ENCODE assay signal across 30 cellular contexts in genomic region chr10:133401981-133402725, GRCh38. TPM values are rescaled to one million over a fixed set of nuclear protein-coding genes. Genes with fewer than 3 reads are reported as not detected.
DNase-seq lines count a peak whose midpoint lies in the region; ATAC-seq, FAIRE-seq and TF ChIP-seq lines count a peak whose summit lies in the region.
"Had no signal": no experiment of that assay in that cellular context is flagged by ENCODE, and none has a peak within 500 bp of the region (broad histone marks: within the 10 kb centered on the region; RNA-seq: fewer than 3 reads in every experiment).

No MANE protein-coding gene starts in this region.

- no peak overlapping the region for H3K9ac ChIP-seq in astrocyte (ENCODE audit: low read length)
- H3K9ac ChIP-seq: parathyroid adenoma had no signal

- H3K27ac ChIP-seq in astrocyte (ENCODE audit: low read depth, low read length) (no peak overlapping the region), testis (peak overlapping the region in 1 of 2 donors; percentile 72)
- H3K27ac ChIP-seq: HL-60, parathyroid adenoma, PC-9, right lobe of liver, SJSA1, tibial nerve, WERI-Rb-1 had no signal

- no peak for ATAC-seq in natural killer cell
- ATAC-seq: naive thymus-derived CD4-positive, alpha-beta T cell; T-helper 17 cell had no signal

- peak overlapping the region; percentile 86 for H3K27ac Mint-ChIP-seq in activated naive CD4-positive, alpha-beta T cell treated with anti-CD3 and anti-CD28 coated beads, Interleukin-2, amount 10 ng/mL, durations not matched to agents 7 days and 5 days
- no peak overlapping the region for H3K27ac Mint-ChIP-seq in astrocyte (ENCODE audit: unreplicated experiment)
- H3K27ac Mint-ChIP-seq in natural killer cell, result peak overlapping the region; percentile 64 to 84
- H3K27ac Mint-ChIP-seq: CD4-positive, alpha-beta T cell; T-helper 17 cell had no signal

- peaks cover 72% of the 10 kb centered on the region for H3K36me3 Mint-ChIP-seq in activated naive CD4-positive, alpha-beta T cell treated with anti-CD3 and anti-CD28 coated beads, Interleukin-2, amount 10 ng/mL, durations not matched to agents 7 days and 5 days
- peaks cover 31% of the 10 kb centered on the region for H3K36me3 Mint-ChIP-seq in astrocyte (ENCODE audit: low read depth, unreplicated experiment)
- H3K36me3 Mint-ChIP-seq in natural killer cell, result peaks cover 17% of the 10 kb centered on the region

- H3K36me3 ChIP-seq in astrocyte (ENCODE audit: insufficient read depth, low read length) (peaks cover 24% of the 10 kb centered on the region), testis (ENCODE audit: low read depth, missing control alignments) (no peaks in the 10 kb centered on the region)

- peaks cover 10% of the 10 kb centered on the region for H3K4me1 ChIP-seq in astrocyte (ENCODE audit: insufficient read depth, low read length)
- peaks cover 18% of the 10 kb centered on the region for H3K4me1 ChIP-seq in testis
- H3K4me1 ChIP-seq: parathyroid adenoma, right lobe of liver had no signal

- peaks cover 50% of the 10 kb centered on the region for H3K79me2 ChIP-seq in astrocyte (ENCODE audit: insufficient read depth, low read length)

- H3K27me3 ChIP-seq in astrocyte (ENCODE audit: insufficient read depth, low read length) (no peaks in the 10 kb centered on the region), testis (no peaks in the 10 kb centered on the region)
- H3K27me3 ChIP-seq: right lobe of liver, SJSA1, tibial nerve had no signal

- H3K4me3 ChIP-seq in astrocyte (ENCODE audit: insufficient read depth, low read depth, low read length) (no peak overlapping the region), testis (no peak overlapping the region)
- H3K4me3 ChIP-seq: PC-9, right lobe of liver, SJSA1, tibial nerve had no signal

- intact Hi-C loops in natural killer cell (cut with micrococcal nuclease), result no loop called here
- intact Hi-C loops in testis (cut with DNase I; ENCODE audit: low total_unique reads), result no loop called here

- no peak for DNase-seq in activated naive CD4-positive, alpha-beta T cell treated with anti-CD3 and anti-CD28 coated beads, Interleukin-2, amount 10 ng/mL, durations not matched to agents 7 days and 5 days
- DNase-seq in activated naive CD4-positive, alpha-beta T cell (lab: John Stamatoyannopoulos, UW), result no peak
- DNase-seq in astrocyte (ENCODE audit: low read depth) (no peak), natural killer cell (no peak), testis (peak; percentile 12), epidermal melanocyte (ENCODE audit: insufficient read length, low spot score) (no peak), DMS153 treated with DMSO at 0.1 percent for 48 hours (lab: John Stamatoyannopoulos, UW; ENCODE audit: unreplicated experiment) (no peak)
- no peak for DNase-seq in stimulated activated CD4-positive, alpha-beta T cell treated with anti-CD3 and anti-CD28 coated beads, Interleukin-4, amount 100 ng/mL, for 1 hour
- DNase-seq: activated gamma-delta T cell; amniotic stem cell; CD4-positive, alpha-beta T cell; DMS53; foreskin melanocyte; GF-D8; hypothalamus; MV-4-11; naive thymus-derived CD4-positive, alpha-beta T cell; NCI-H187; NCI-H226; PC-9; stimulated activated naive CD4-positive, alpha-beta T cell treated with Interleukin-2 at 50 U/mL for 16 hours; T-helper 17 cell; WERI-Rb-1 had no signal

- H3K9me3 Mint-ChIP-seq in activated naive CD4-positive, alpha-beta T cell treated with anti-CD3 and anti-CD28 coated beads, Interleukin-2, amount 10 ng/mL, durations not matched to agents 7 days and 5 days, result no peaks in the 10 kb centered on the region
- H3K9me3 Mint-ChIP-seq in astrocyte (ENCODE audit: unreplicated experiment) (no peaks in the 10 kb centered on the region), natural killer cell (no peaks in the 10 kb centered on the region)
- H3K9me3 Mint-ChIP-seq: CD4-positive, alpha-beta T cell; memory B cell; naive thymus-derived CD4-positive, alpha-beta T cell had no signal

- no peak for TF ChIP-seq POLR2A in testis (IDR thresholded peaks at IDR 0.05)

- no peak overlapping the region for H3K4me3 Mint-ChIP-seq in activated naive CD4-positive, alpha-beta T cell treated with anti-CD3 and anti-CD28 coated beads, Interleukin-2, amount 10 ng/mL, durations not matched to agents 7 days and 5 days
- H3K4me3 Mint-ChIP-seq in astrocyte (ENCODE audit: unreplicated experiment), result peak overlapping the region; percentile 35
- H3K4me3 Mint-ChIP-seq in natural killer cell, result no peak overlapping the region
- H3K4me3 Mint-ChIP-seq: CD4-positive, alpha-beta T cell; T-helper 17 cell had no signal

- H4K20me1 ChIP-seq in astrocyte (ENCODE audit: insufficient read depth, low read length), result peaks cover 25% of the 10 kb centered on the region

- TF ChIP-seq CTCF in astrocyte (IDR thresholded peaks at IDR 0.05; ENCODE audit: insufficient read depth, low read depth, low read length), result no peak
- TF ChIP-seq CTCF in natural killer cell (IDR thresholded peaks at IDR 0.05), result no peak
- TF ChIP-seq CTCF in testis (IDR thresholded peaks at IDR 0.05), result no peak

- WGBS in testis, 2 donors, result 83 to 91% methylated on average over 10 to 21 of the region's 21 CpGs

- no peaks in the 10 kb centered on the region for H3K27me3 Mint-ChIP-seq in activated naive CD4-positive, alpha-beta T cell treated with anti-CD3 and anti-CD28 coated beads, Interleukin-2, amount 10 ng/mL, durations not matched to agents 7 days and 5 days
- no peaks in the 10 kb centered on the region for H3K27me3 Mint-ChIP-seq in astrocyte (ENCODE audit: low read depth, unreplicated experiment)
- H3K27me3 Mint-ChIP-seq in natural killer cell (ENCODE audit: low read depth in 2 of 2), result no peaks in the 10 kb centered on the region
- H3K27me3 Mint-ChIP-seq: CD4-positive, alpha-beta T cell; memory B cell; naive thymus-derived CD4-positive, alpha-beta T cell; T-helper 17 cell had no signal

- H3K4me2 ChIP-seq in astrocyte (ENCODE audit: low read length), result no peak overlapping the region
- H3K4me2 ChIP-seq: PC-9 had no signal

- FAIRE-seq in astrocyte (lab: Jason Lieb, UNC), result no peak
- FAIRE-seq: keratinocyte had no signal

- H3K9me3 ChIP-seq in astrocyte (ENCODE audit: insufficient read depth, low read depth, low read length), result no peaks in the 10 kb centered on the region
- no peaks in the 10 kb centered on the region for H3K9me3 ChIP-seq in testis
- H3K9me3 ChIP-seq: right lobe of liver, SJSA1, tibial nerve had no signal

- H3K4me1 Mint-ChIP-seq in activated naive CD4-positive, alpha-beta T cell treated with anti-CD3 and anti-CD28 coated beads, Interleukin-2, amount 10 ng/mL, durations not matched to agents 7 days and 5 days, result peaks cover 53% of the 10 kb centered on the region
- H3K4me1 Mint-ChIP-seq in astrocyte (ENCODE audit: low read depth, unreplicated experiment), result peaks cover 38% of the 10 kb centered on the region
- peaks cover 40 to 51% of the 10 kb centered on the region in 2 donors for H3K4me1 Mint-ChIP-seq in natural killer cell

- CTCF ChIA-PET in activated naive CD4-positive, alpha-beta T cell treated with anti-CD3 and anti-CD28 coated beads, Interleukin-2, amount 10 ng/mL, durations not matched to agents 7 days and 5 days (lab: Charles Lee), result interaction anchor here (1.3 kb wide), 2 partner anchors 36 to 73 kb away, joined by 8 to 10 read pairs; no protein-coding TSS in a partner anchor

- no peak overlapping the region for H2AFZ ChIP-seq in astrocyte (ENCODE audit: low read depth, low read length)
- H2AFZ ChIP-seq: parathyroid adenoma, PC-9 had no signal

RNA-seq across cellular contexts. Expression of gene MTG1, which starts 8.2 kb away (rescaled TPM):
- total RNA-seq in astrocyte, result 44.0 and 52.3 TPM in 2 replicates
- 10 to 100 TPM; 64.3 to 76.3 (median 67.1) TPM for total RNA-seq in natural killer cell
- total RNA-seq in testis, result 10 to 100 TPM; 72.9 to 84.8 TPM
- 76.1 TPM for polyA plus RNA-seq in testis (ENCODE audit: insufficient read depth, low read depth, low replicate concordance)

RNA-seq across cellular contexts. Expression of gene SPRN, which starts 22.3 kb away (rescaled TPM):
- total RNA-seq in astrocyte (3.7 and 4.0 TPM in 2 replicates), natural killer cell (not detected), testis (1 to 10 TPM; 1.7 to 1.8 TPM)
- polyA plus RNA-seq in testis (ENCODE audit: insufficient read depth, low read depth, low replicate concordance), result 2.7 TPM
- total RNA-seq: CD4-positive, alpha-beta T cell; naive thymus-derived CD4-positive, alpha-beta T cell; PC-9; SJSA1; T-helper 17 cell; tibial nerve had no signal

RNA-seq across cellular contexts. Expression of gene PAOX, which starts 23.1 kb away (rescaled TPM):
- total RNA-seq in astrocyte (6.9 and 7.9 TPM in 2 replicates), natural killer cell (1 to 10 TPM; 4.2 to 5.8 (median 5.5) TPM), testis (10 to 100 TPM; 24.8 to 49.5 TPM)
- polyA plus RNA-seq in testis (ENCODE audit: insufficient read depth, low read depth, low replicate concordance), result 91.5 TPM

RNA-seq across cellular contexts. Expression of gene ECHS1, which starts 29.0 kb away (rescaled TPM):
- total RNA-seq in astrocyte (81.0 and 90.9 TPM in 2 replicates), natural killer cell (10 to 100 TPM; 17.7 to 21.3 (median 19.9) TPM), testis (100 to 1,000 TPM; 104 to 118 TPM)
- 118 TPM for polyA plus RNA-seq in testis (ENCODE audit: insufficient read depth, low read depth, low replicate concordance)

RNA-seq across cellular contexts. Expression of gene FUOM, which starts 44.3 kb away (rescaled TPM):
- total RNA-seq in astrocyte, result 28.8 and 29.3 TPM in 2 replicates
- total RNA-seq in natural killer cell, result 1 to 10 TPM; 7.6 to 9.5 (median 7.9) TPM
- total RNA-seq in testis, result 10 to 100 TPM in 1 of 2 donors, 1 to 10 TPM in 1; 9.5 to 12.8 TPM
- 13.6 TPM for polyA plus RNA-seq in testis (ENCODE audit: insufficient read depth, low read depth, low replicate concordance)
